In the genomic region with DNA sequence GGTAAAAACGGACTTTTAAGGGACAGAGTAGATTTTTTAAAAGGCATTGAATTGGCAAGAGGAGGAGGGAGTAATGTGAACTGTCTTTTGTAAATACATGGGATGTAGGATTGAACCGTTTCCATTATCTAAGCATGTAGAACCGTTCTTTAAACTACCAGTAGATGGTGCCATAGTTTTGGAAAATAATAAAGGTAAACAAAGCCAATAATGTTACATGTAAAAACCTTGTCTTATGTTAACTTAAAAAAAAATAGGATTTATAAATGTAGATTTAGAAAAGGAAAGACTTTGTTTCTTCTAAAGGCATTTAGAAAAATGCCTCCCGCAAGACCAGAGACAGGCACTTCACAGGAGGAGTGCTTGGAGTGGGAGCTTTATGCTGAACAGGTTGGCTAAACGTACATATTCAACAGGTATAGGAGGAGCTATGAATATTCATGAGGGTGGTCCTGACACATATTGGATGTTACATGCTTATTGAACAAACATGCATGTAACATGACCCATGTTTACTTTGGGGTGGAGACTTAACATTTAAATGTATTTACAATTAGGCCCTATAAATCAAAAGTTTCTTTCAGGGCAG, we compare ENCODE assay signal across 1 cellular context.
TF ChIP-seq lines count a peak whose summit lies in the region.

No MANE protein-coding gene starts in this region.

TF ChIP-seq in GM23338, 12 proteins besides CTCF, POLR2A, EP300 and RAD21 (continued from another document):
- TF ChIP-seq, protein P1, sequence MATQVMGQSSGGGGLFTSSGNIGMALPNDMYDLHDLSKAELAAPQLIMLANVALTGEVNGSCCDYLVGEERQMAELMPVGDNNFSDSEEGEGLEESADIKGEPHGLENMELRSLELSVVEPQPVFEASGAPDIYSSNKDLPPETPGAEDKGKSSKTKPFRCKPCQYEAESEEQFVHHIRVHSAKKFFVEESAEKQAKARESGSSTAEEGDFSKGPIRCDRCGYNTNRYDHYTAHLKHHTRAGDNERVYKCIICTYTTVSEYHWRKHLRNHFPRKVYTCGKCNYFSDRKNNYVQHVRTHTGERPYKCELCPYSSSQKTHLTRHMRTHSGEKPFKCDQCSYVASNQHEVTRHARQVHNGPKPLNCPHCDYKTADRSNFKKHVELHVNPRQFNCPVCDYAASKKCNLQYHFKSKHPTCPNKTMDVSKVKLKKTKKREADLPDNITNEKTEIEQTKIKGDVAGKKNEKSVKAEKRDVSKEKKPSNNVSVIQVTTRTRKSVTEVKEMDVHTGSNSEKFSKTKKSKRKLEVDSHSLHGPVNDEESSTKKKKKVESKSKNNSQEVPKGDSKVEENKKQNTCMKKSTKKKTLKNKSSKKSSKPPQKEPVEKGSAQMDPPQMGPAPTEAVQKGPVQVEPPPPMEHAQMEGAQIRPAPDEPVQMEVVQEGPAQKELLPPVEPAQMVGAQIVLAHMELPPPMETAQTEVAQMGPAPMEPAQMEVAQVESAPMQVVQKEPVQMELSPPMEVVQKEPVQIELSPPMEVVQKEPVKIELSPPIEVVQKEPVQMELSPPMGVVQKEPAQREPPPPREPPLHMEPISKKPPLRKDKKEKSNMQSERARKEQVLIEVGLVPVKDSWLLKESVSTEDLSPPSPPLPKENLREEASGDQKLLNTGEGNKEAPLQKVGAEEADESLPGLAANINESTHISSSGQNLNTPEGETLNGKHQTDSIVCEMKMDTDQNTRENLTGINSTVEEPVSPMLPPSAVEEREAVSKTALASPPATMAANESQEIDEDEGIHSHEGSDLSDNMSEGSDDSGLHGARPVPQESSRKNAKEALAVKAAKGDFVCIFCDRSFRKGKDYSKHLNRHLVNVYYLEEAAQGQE (IDR thresholded peaks at IDR 0.05; ENCODE audit: unreplicated experiment): no peak
TF ChIP-seq in GM23338: peak in this region for 0.
